8 cellular contexts compared by ENCODE assay signal in the genomic region with DNA sequence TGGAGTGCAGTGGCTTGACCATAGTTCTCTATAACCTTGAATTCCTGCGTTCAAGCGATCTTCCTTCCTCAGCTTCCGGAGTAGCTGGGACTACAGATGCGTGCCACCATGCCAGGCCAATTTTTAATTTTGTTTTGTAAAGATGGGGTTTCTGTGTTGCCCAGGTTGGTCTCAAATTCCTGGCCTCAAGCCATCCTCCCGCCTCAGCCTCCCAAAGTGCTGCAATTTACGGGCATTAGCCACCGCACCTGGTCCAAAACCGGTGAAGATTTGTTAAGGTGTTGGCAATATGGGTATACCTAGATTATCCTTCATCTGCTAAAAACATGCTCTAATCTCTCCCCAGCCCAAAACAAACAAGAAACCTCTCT. TPM values are rescaled to one million over a fixed set of nuclear protein-coding genes. Genes with fewer than 3 reads are reported as not detected.
DNase-seq lines count a peak whose midpoint lies in the region; ATAC-seq and TF ChIP-seq lines count a peak whose summit lies in the region.

No MANE protein-coding gene starts in this region.

- H3K27ac ChIP-seq in PC-9 = peak overlapping the region; percentile 95

- H3K9me3 ChIP-seq in Caco-2 (no peaks in the 10 kb centered on the region), PC-9 (ENCODE audit: insufficient read depth, low read depth) (no peaks in the 10 kb centered on the region)

- H3K79me2 ChIP-seq in PC-9 (ENCODE audit: low read depth) = peaks cover 31% of the 10 kb centered on the region

- peaks cover 6% of the 10 kb centered on the region for H3K4me1 ChIP-seq in Caco-2
- H3K4me1 ChIP-seq in PC-9 (replicated peaks; ENCODE audit: insufficient read depth) = peaks cover 26% of the 10 kb centered on the region

- intact Hi-C loops in Caco-2 (cut with micrococcal nuclease; ENCODE audit: unreplicated experiment) = loop anchor here (1.0 to 5.0 kb wide), 2 partner anchors 28 to 36 kb away; no protein-coding TSS in a partner anchor
- intact Hi-C loops in PC-9 (cut with micrococcal nuclease; ENCODE audit: unreplicated experiment) = loop anchor here (1.0 to 5.0 kb wide), 2 partner anchors 31 to 36 kb away; no protein-coding TSS in a partner anchor

- H4K20me1 ChIP-seq in PC-9 (ENCODE audit: insufficient read depth) = peaks cover 6% of the 10 kb centered on the region; the same call in 1 of the 2 replicates

- BruUV-seq in Caco-2 (replicated peaks; lab: Mats Ljungman, UMichigan) (no TSS peak), PC-9 (replicated peaks; lab: Mats Ljungman, UMichigan) (no TSS peak)

- no peaks in the 10 kb centered on the region; the same call in none of the 2 replicates for H3K36me3 ChIP-seq in Caco-2 (ENCODE audit: control insufficient read depth, insufficient read depth, low read length)
- no peaks in the 10 kb centered on the region for H3K36me3 ChIP-seq in PC-9 (ENCODE audit: low read depth)

- H3K4me3 ChIP-seq in Caco-2 (ENCODE audit: low read depth, low read length) = peak overlapping the region; percentile 62
- H3K4me3 ChIP-seq in PC-9 = peak overlapping the region; percentile 59; the same call in 1 of the 2 replicates
- peak overlapping the region; percentile 67 for H3K4me3 ChIP-seq in fibroblast of the aortic adventitia (ENCODE audit: low read depth, low read length)
- peak overlapping the region; percentile 72 for H3K4me3 ChIP-seq in retinal pigment epithelial cell (ENCODE audit: low read length)

- H3K36me3 Mint-ChIP-seq in Caco-2 (ENCODE audit: insufficient read depth, unreplicated experiment) = no peaks in the 10 kb centered on the region
- no peaks in the 10 kb centered on the region for H3K36me3 Mint-ChIP-seq in natural killer cell treated with Interleukin-12 subunit alpha and Interleukin-12 subunit beta and Interleukin-15 and Interleukin-18, amount 100 ng/mL, for 72 hours

- H3K27me3 ChIP-seq in Caco-2 (replicated peaks; ENCODE audit: control insufficient read depth, insufficient read depth, low read length) (no peaks in the 10 kb centered on the region), PC-9 (ENCODE audit: insufficient read depth, low read depth) (no peaks in the 10 kb centered on the region)

- CTCF ChIA-PET in Caco-2 (lab: Charles Lee) (interaction anchor here (1.0 to 1.3 kb wide), 3 partner anchors 41 to 63 kb away, joined by 3 to 10 read pairs (median 7); a partner anchor contains a TSS), PC-9 (lab: Charles Lee) (interaction anchor here (1.1 kb wide), 1 partner anchor 41 kb away, joined by 7 read pairs; no protein-coding TSS in a partner anchor)

- no peak for ATAC-seq in GM18909 (IDR thresholded peaks at IDR 0.05; ENCODE audit: poor library complexity, unreplicated experiment)
- ATAC-seq in natural killer cell treated with Interleukin-12 subunit alpha and Interleukin-12 subunit beta and Interleukin-15 and Interleukin-18, amount 100 ng/mL, for 72 hours = no peak

- no peak overlapping the region for H3K27ac Mint-ChIP-seq in Caco-2 (ENCODE audit: unreplicated experiment)
- H3K27ac Mint-ChIP-seq in natural killer cell treated with Interleukin-12 subunit alpha and Interleukin-12 subunit beta and Interleukin-15 and Interleukin-18, amount 100 ng/mL, for 72 hours = no peak overlapping the region

- H3K9me2 ChIP-seq in PC-9 (ENCODE audit: insufficient read depth) = no peaks in the 10 kb centered on the region

- peak overlapping the region; percentile 82 for H3K4me2 ChIP-seq in PC-9

- H3K27me3 Mint-ChIP-seq in Caco-2 (ENCODE audit: insufficient read depth, unreplicated experiment) = no peaks in the 10 kb centered on the region
- H3K27me3 Mint-ChIP-seq in natural killer cell treated with Interleukin-12 subunit alpha and Interleukin-12 subunit beta and Interleukin-15 and Interleukin-18, amount 100 ng/mL, for 72 hours = no peaks in the 10 kb centered on the region

- DNase-seq in Caco-2 (no peak), PC-9 (no peak), fibroblast of the aortic adventitia (ENCODE audit: low read depth) (no peak), retinal pigment epithelial cell (ENCODE audit: low read depth) (no peak), NCI-H345 treated with DMSO at 0.1 percent for 48 hours (lab: John Stamatoyannopoulos, UW; ENCODE audit: unreplicated experiment) (no peak)
- DNase-seq in activated naive CD4-positive, alpha-beta T cell (lab: John Stamatoyannopoulos, UW) = no peak
- DNase-seq in natural killer cell treated with Interleukin-12 subunit alpha and Interleukin-12 subunit beta and Interleukin-15 and Interleukin-18, amount 100 ng/mL, for 72 hours (ENCODE audit: low spot score) = no peak

- H2AFZ ChIP-seq in PC-9 = peak overlapping the region; percentile 82; the same call in 1 of the 2 replicates

- no peaks in the 10 kb centered on the region for H3K4me1 Mint-ChIP-seq in Caco-2 (ENCODE audit: low read depth, unreplicated experiment)
- H3K4me1 Mint-ChIP-seq in natural killer cell treated with Interleukin-12 subunit alpha and Interleukin-12 subunit beta and Interleukin-15 and Interleukin-18, amount 100 ng/mL, for 72 hours (ENCODE audit: low read depth in 2 of 2) = peaks cover 10 to 14% of the 10 kb centered on the region in 2 donors

- H3F3A ChIP-seq in PC-9 (ENCODE audit: insufficient read depth, low read depth) = peaks cover 10% of the 10 kb centered on the region; the same call in 1 of the 2 replicates

- H3K9me3 Mint-ChIP-seq in Caco-2 (ENCODE audit: unreplicated experiment) = no peaks in the 10 kb centered on the region
- no peaks in the 10 kb centered on the region for H3K9me3 Mint-ChIP-seq in natural killer cell treated with Interleukin-12 subunit alpha and Interleukin-12 subunit beta and Interleukin-15 and Interleukin-18, amount 100 ng/mL, for 72 hours

- no peak overlapping the region for H3K4me3 Mint-ChIP-seq in Caco-2 (ENCODE audit: unreplicated experiment)
- no peak overlapping the region for H3K4me3 Mint-ChIP-seq in natural killer cell treated with Interleukin-12 subunit alpha and Interleukin-12 subunit beta and Interleukin-15 and Interleukin-18, amount 100 ng/mL, for 72 hours

- TF ChIP-seq CTCF in Caco-2 (IDR thresholded peaks at IDR 0.05; ENCODE audit: insufficient read depth in 1 of 2, low read depth in 1 of 2, low read length in 1 of 2, severe bottlenecking in 1 of 2, unreplicated experiment in 1 of 2) (no peak), PC-9 (conservative IDR thresholded peaks at IDR 0.05) (no peak), fibroblast of the aortic adventitia (IDR thresholded peaks at IDR 0.05; ENCODE audit: insufficient read depth, low read length) (no peak), retinal pigment epithelial cell (conservative IDR thresholded peaks at IDR 0.05; ENCODE audit: low read depth, low read length) (no peak)

- POLR2A ChIA-PET in Caco-2 (lab: Charles Lee) = interaction anchor here (0.8 to 2.8 kb wide), 10 partner anchors 11 to 62 kb away, joined by 3 to 23 read pairs (median 4); no protein-coding TSS in a partner anchor
- POLR2A ChIA-PET in PC-9 (lab: Charles Lee; ENCODE audit: unreplicated experiment) = interaction anchor here (0.6 to 1.3 kb wide), 6 partner anchors 9 to 62 kb away, joined by 3 to 29 read pairs (median 5); no protein-coding TSS in a partner anchor

RNA-seq across cellular contexts. Expression of a gene that starts 1.3 kb away (rescaled TPM):
- total RNA-seq in Caco-2 (2022) (24.6 and 26.8 TPM in 2 replicates), PC-9 (2021) (8.8 and 12.1 TPM in 2 replicates), fibroblast of the aortic adventitia (ENCODE audit: low replicate concordance) (31.5 and 92.3 TPM in 2 replicates)
- total RNA-seq in natural killer cell treated with Interleukin-12 subunit alpha and Interleukin-12 subunit beta and Interleukin-15 and Interleukin-18, amount 100 ng/mL, for 72 hours = 10 to 100 TPM; 32.4 to 34.1 TPM
